In the genomic region with DNA sequence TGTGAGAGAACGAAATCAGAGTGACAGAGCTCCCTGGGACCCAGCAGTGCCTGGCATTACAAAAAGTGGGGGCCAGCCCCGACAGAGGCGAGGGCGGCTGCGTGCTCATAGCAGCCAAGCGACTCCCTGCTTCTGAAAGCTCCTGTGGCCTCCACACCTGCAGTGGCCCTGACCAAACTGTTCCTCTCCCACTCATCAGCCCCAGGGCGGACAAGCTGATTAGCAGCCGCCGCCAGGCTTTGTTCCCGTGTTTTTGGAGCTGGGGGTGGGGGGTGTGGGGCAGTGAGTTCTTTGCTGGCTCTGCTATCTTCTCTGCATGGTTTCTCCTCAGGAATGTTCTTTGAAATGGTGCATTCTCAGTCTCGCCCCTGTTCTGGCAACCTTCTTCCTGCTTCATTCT, we compare ENCODE assay signal across 1 cellular context.
TF ChIP-seq lines count a peak whose summit lies in the region.

No MANE protein-coding gene starts in this region.

TF ChIP-seq in GM23338, 12 proteins besides CTCF, POLR2A, EP300 and RAD21 (continued from another document):
- TF ChIP-seq, protein P1, sequence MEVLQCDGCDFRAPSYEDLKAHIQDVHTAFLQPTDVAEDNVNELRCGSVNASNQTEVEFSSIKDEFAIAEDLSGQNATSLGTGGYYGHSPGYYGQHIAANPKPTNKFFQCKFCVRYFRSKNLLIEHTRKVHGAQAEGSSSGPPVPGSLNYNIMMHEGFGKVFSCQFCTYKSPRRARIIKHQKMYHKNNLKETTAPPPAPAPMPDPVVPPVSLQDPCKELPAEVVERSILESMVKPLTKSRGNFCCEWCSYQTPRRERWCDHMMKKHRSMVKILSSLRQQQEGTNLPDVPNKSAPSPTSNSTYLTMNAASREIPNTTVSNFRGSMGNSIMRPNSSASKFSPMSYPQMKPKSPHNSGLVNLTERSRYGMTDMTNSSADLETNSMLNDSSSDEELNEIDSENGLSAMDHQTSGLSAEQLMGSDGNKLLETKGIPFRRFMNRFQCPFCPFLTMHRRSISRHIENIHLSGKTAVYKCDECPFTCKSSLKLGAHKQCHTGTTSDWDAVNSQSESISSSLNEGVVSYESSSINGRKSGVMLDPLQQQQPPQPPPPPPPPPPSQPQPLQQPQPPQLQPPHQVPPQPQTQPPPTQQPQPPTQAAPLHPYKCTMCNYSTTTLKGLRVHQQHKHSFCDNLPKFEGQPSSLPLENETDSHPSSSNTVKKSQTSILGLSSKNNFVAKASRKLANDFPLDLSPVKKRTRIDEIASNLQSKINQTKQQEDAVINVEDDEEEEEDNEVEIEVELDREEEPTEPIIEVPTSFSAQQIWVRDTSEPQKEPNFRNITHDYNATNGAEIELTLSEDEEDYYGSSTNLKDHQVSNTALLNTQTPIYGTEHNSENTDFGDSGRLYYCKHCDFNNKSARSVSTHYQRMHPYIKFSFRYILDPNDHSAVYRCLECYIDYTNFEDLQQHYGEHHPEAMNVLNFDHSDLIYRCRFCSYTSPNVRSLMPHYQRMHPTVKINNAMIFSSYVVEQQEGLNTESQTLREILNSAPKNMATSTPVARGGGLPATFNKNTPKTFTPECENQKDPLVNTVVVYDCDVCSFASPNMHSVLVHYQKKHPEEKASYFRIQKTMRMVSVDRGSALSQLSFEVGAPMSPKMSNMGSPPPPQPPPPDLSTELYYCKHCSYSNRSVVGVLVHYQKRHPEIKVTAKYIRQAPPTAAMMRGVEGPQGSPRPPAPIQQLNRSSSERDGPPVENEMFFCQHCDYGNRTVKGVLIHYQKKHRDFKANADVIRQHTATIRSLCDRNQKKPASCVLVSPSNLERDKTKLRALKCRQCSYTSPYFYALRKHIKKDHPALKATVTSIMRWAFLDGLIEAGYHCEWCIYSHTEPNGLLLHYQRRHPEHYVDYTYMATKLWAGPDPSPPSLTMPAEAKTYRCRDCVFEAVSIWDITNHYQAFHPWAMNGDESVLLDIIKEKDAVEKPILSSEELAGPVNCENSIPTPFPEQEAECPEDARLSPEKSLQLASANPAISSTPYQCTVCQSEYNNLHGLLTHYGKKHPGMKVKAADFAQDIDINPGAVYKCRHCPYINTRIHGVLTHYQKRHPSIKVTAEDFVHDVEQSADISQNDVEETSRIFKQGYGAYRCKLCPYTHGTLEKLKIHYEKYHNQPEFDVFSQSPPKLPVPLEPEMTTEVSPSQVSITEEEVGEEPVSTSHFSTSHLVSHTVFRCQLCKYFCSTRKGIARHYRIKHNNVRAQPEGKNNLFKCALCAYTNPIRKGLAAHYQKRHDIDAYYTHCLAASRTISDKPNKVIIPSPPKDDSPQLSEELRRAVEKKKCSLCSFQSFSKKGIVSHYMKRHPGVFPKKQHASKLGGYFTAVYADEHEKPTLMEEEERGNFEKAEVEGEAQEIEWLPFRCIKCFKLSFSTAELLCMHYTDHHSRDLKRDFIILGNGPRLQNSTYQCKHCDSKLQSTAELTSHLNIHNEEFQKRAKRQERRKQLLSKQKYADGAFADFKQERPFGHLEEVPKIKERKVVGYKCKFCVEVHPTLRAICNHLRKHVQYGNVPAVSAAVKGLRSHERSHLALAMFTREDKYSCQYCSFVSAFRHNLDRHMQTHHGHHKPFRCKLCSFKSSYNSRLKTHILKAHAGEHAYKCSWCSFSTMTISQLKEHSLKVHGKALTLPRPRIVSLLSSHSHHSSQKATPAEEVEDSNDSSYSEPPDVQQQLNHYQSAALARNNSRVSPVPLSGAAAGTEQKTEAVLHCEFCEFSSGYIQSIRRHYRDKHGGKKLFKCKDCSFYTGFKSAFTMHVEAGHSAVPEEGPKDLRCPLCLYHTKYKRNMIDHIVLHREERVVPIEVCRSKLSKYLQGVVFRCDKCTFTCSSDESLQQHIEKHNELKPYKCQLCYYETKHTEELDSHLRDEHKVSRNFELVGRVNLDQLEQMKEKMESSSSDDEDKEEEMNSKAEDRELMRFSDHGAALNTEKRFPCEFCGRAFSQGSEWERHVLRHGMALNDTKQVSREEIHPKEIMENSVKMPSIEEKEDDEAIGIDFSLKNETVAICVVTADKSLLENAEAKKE (CRISPR knock-in tag; IDR thresholded peaks at IDR 0.05): no peak
- TF ChIP-seq JUNB (IDR thresholded peaks at IDR 0.05; ENCODE audit: unreplicated experiment) (no peak), ZNF114 (CRISPR knock-in tag; IDR thresholded peaks at IDR 0.05) (no peak), EZH2 (IDR thresholded peaks at IDR 0.05; ENCODE audit: low read depth, unreplicated experiment) (no peak), CREB1 (CRISPR knock-in tag; IDR thresholded peaks at IDR 0.05; ENCODE audit: low read depth) (no peak), POLR2AphosphoS5 (IDR thresholded peaks at IDR 0.05; ENCODE audit: low read depth) (no peak), NANOG (IDR thresholded peaks at IDR 0.05; ENCODE audit: borderline replicate concordance) (no peak)
- TF ChIP-seq, protein P2, sequence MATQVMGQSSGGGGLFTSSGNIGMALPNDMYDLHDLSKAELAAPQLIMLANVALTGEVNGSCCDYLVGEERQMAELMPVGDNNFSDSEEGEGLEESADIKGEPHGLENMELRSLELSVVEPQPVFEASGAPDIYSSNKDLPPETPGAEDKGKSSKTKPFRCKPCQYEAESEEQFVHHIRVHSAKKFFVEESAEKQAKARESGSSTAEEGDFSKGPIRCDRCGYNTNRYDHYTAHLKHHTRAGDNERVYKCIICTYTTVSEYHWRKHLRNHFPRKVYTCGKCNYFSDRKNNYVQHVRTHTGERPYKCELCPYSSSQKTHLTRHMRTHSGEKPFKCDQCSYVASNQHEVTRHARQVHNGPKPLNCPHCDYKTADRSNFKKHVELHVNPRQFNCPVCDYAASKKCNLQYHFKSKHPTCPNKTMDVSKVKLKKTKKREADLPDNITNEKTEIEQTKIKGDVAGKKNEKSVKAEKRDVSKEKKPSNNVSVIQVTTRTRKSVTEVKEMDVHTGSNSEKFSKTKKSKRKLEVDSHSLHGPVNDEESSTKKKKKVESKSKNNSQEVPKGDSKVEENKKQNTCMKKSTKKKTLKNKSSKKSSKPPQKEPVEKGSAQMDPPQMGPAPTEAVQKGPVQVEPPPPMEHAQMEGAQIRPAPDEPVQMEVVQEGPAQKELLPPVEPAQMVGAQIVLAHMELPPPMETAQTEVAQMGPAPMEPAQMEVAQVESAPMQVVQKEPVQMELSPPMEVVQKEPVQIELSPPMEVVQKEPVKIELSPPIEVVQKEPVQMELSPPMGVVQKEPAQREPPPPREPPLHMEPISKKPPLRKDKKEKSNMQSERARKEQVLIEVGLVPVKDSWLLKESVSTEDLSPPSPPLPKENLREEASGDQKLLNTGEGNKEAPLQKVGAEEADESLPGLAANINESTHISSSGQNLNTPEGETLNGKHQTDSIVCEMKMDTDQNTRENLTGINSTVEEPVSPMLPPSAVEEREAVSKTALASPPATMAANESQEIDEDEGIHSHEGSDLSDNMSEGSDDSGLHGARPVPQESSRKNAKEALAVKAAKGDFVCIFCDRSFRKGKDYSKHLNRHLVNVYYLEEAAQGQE (IDR thresholded peaks at IDR 0.05; ENCODE audit: unreplicated experiment): no peak
- TF ChIP-seq, protein P3, sequence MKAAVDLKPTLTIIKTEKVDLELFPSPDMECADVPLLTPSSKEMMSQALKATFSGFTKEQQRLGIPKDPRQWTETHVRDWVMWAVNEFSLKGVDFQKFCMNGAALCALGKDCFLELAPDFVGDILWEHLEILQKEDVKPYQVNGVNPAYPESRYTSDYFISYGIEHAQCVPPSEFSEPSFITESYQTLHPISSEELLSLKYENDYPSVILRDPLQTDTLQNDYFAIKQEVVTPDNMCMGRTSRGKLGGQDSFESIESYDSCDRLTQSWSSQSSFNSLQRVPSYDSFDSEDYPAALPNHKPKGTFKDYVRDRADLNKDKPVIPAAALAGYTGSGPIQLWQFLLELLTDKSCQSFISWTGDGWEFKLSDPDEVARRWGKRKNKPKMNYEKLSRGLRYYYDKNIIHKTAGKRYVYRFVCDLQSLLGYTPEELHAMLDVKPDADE (IDR thresholded peaks at IDR 0.05): no peak
